ENCODE assay signal across 8 cellular contexts in genomic region chr19:50511069-50511822, GRCh38. TPM values are rescaled to one million over a fixed set of nuclear protein-coding genes. Genes with fewer than 3 reads are reported as not detected.
A peak's percentile ranks its signal among the peaks of the same experiment; 100 is the strongest.
DNase-seq lines count a peak whose midpoint lies in the region; ATAC-seq and TF ChIP-seq lines count a peak whose summit lies in the region.

JOSD2 (minus strand) TSS chr19:50511191; CDS start chr19:50510431, 760 bp downstream.

- peak; percentile 79 for ATAC-seq in GM21825 (IDR thresholded peaks at IDR 0.05; ENCODE audit: unreplicated experiment)

- H3K4me1 ChIP-seq in esophagus squamous epithelium = peaks cover 7 to 25% (median 8%) of the 10 kb centered on the region in 3 donors

- peak within 1 kb of the TSS; percentile 83 to 93 (median 87) for H3K27ac ChIP-seq in esophagus squamous epithelium

- intact Hi-C loops in activated T-helper 1 cell treated with anti-CD3 and anti-CD28 coated beads, Interleukin-12 subunit alpha, Interleukin-12 subunit beta, Interleukin-2, Interleukin-4 antibody, amounts not matched to agents 30 ng/mL and 10 ng/mL and 1 ng/mL, durations not matched to agents 14 hours and 24 hours and 36 hours (cut with micrococcal nuclease) = loop anchor here (1.0 to 2.0 kb wide), 13 partner anchors 35 to 870 kb away; partner anchors contain the start of genes CTU1, EMC10, GARIN5A and KCNC3
- intact Hi-C loops in esophagus squamous epithelium (cut with DNase I) = no loop called here

- DNase-seq in DMS79 treated with DMSO at 0.1 percent for 48 hours (lab: John Stamatoyannopoulos, UW) (peak; percentile 97), Kasumi-1 (lab: John Stamatoyannopoulos, UW) (peak; percentile 97 to 99), RPMI7951 (ENCODE audit: low read depth) (peak; percentile 99), esophagus squamous epithelium (lab: John Stamatoyannopoulos, UW) (peak; percentile 96), myocyte (ENCODE audit: low read depth) (peak; percentile 99)
- DNase-seq in activated T-helper 1 cell treated with anti-CD3 and anti-CD28 coated beads, Interleukin-12 subunit alpha, Interleukin-12 subunit beta, Interleukin-2, Interleukin-4 antibody, amounts not matched to agents 30 ng/mL and 10 ng/mL and 1 ng/mL, durations not matched to agents 14 hours and 24 hours and 36 hours (ENCODE audit: low spot score) = peak; percentile 97
- peak; percentile 92 to 98 for DNase-seq in stimulated activated CD8-positive, alpha-beta memory T cell treated with anti-CD3 and anti-CD28 coated beads, Interleukin-7, amount 100 ng/mL, for 48 hours (ENCODE audit: extremely low read depth in 1 of 2, low read depth in 1 of 2)

- TF ChIP-seq POLR2A in esophagus squamous epithelium (IDR thresholded peaks at IDR 0.05) = peak in 3 of 4 donors; percentile 8 to 64 (median 42)

- H3K9me3 ChIP-seq in esophagus squamous epithelium = no peaks in the 10 kb centered on the region

- peak within 1 kb of the TSS; percentile 65 to 90 (median 74) for H3K4me3 ChIP-seq in esophagus squamous epithelium

- peak within 1 kb of the TSS; percentile 96 for H3K4me3 Mint-ChIP-seq in activated T-helper 1 cell treated with anti-CD3 and anti-CD28 coated beads, Interleukin-12 subunit alpha, Interleukin-12 subunit beta, Interleukin-2, Interleukin-4 antibody, amounts not matched to agents 30 ng/mL and 10 ng/mL and 1 ng/mL, durations not matched to agents 14 hours and 24 hours and 36 hours

- H3K4me1 Mint-ChIP-seq in activated T-helper 1 cell treated with anti-CD3 and anti-CD28 coated beads, Interleukin-12 subunit alpha, Interleukin-12 subunit beta, Interleukin-2, Interleukin-4 antibody, amounts not matched to agents 30 ng/mL and 10 ng/mL and 1 ng/mL, durations not matched to agents 14 hours and 24 hours and 36 hours (ENCODE audit: low read depth) = peaks cover 18% of the 10 kb centered on the region

- peak in 2 of 6 experiments; percentile 12 to 39 for TF ChIP-seq CTCF in esophagus squamous epithelium (IDR thresholded peaks at IDR 0.05)

- peaks cover 10% of the 10 kb centered on the region for H3K27me3 Mint-ChIP-seq in activated T-helper 1 cell treated with anti-CD3 and anti-CD28 coated beads, Interleukin-12 subunit alpha, Interleukin-12 subunit beta, Interleukin-2, Interleukin-4 antibody, amounts not matched to agents 30 ng/mL and 10 ng/mL and 1 ng/mL, durations not matched to agents 14 hours and 24 hours and 36 hours (ENCODE audit: insufficient read depth)

- H3K9me3 Mint-ChIP-seq in activated T-helper 1 cell treated with anti-CD3 and anti-CD28 coated beads, Interleukin-12 subunit alpha, Interleukin-12 subunit beta, Interleukin-2, Interleukin-4 antibody, amounts not matched to agents 30 ng/mL and 10 ng/mL and 1 ng/mL, durations not matched to agents 14 hours and 24 hours and 36 hours = no peaks in the 10 kb centered on the region

- H3K36me3 ChIP-seq in esophagus squamous epithelium = peaks cover 0 to 7% (median 0%) of the 10 kb centered on the region in 3 donors

- H3K36me3 Mint-ChIP-seq in activated T-helper 1 cell treated with anti-CD3 and anti-CD28 coated beads, Interleukin-12 subunit alpha, Interleukin-12 subunit beta, Interleukin-2, Interleukin-4 antibody, amounts not matched to agents 30 ng/mL and 10 ng/mL and 1 ng/mL, durations not matched to agents 14 hours and 24 hours and 36 hours (ENCODE audit: low read depth) = peaks cover 12% of the 10 kb centered on the region

- peak within 1 kb of the TSS; percentile 99 for H3K27ac Mint-ChIP-seq in activated T-helper 1 cell treated with anti-CD3 and anti-CD28 coated beads, Interleukin-12 subunit alpha, Interleukin-12 subunit beta, Interleukin-2, Interleukin-4 antibody, amounts not matched to agents 30 ng/mL and 10 ng/mL and 1 ng/mL, durations not matched to agents 14 hours and 24 hours and 36 hours

- H3K27me3 ChIP-seq in esophagus squamous epithelium = peaks cover 0 to 18% (median 0%) of the 10 kb centered on the region in 4 donors

- WGBS in esophagus squamous epithelium, 2 donors = 4 to 6% methylated on average over 13 to 14 of the region's 69 CpGs

RNA-seq across cellular contexts. Expression of gene JOSD2, which starts in this region (rescaled TPM):
- total RNA-seq in RPMI7951 (2014; rRNA removed; shearing (Covaris generic)) = 39.0 and 53.5 TPM in 2 replicates
- 38.5 and 41.7 TPM in 2 replicates for total RNA-seq in activated T-helper 1 cell treated with anti-CD3 and anti-CD28 coated beads, Interleukin-12 subunit alpha, Interleukin-12 subunit beta, Interleukin-2, Interleukin-4 antibody, amounts not matched to agents 30 ng/mL and 10 ng/mL and 1 ng/mL, durations not matched to agents 14 hours and 24 hours and 36 hours
- 10 to 100 TPM; 26.3 to 45.1 (median 34.9) TPM for total RNA-seq in esophagus squamous epithelium
- total RNA-seq in myocyte = 29.8 and 39.9 TPM in 2 replicates
- polyA plus RNA-seq in myocyte (2012) = 68.9 TPM

Comparison
In these comparisons a context has a peak if more than half of its experiments do, and no peak if none do; other contexts are left out.
1. Peak in every context shown above with its lines: DNase-seq, ATAC-seq, H3K4me3 ChIP-seq and H3K27ac ChIP-seq.